ENCODE assay signal across 8 cellular contexts in the genomic region with DNA sequence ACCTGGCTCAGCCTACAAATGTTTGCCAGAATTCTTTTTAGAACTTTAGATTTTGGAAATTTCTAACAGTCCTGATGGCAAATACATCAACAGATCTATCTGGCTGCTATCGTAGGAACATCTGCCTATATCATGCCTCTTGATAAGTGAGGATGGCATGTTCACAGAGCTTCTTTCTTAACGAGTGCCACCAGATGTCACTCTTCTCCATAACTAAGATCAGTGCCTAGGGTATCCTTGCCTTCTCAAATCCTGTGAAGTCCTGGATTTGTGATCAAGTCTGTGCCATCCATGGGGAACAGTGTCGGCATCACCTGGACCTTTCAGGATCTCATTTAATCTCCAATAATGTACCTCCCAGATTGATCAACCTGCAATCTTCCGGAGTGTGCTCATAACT. TPM values are rescaled to one million over a fixed set of nuclear protein-coding genes. Genes with fewer than 3 reads are reported as not detected.
DNase-seq lines count a peak whose midpoint lies in the region; ATAC-seq and TF ChIP-seq lines count a peak whose summit lies in the region.

No MANE protein-coding gene starts in this region.

- DNase-seq in DMS53 treated with DMSO at 0.1 percent for 48 hours (lab: John Stamatoyannopoulos, UW; ENCODE audit: unreplicated experiment) (peak; percentile 83), activated B cell treated with CpG ODN at 0.5 μM for 24 hours (no peak), left colon (no peak), NCI-H2171 treated with DMSO at 0.1 percent for 48 hours (lab: John Stamatoyannopoulos, UW) (no peak)
- DNase-seq in activated T-helper 2 cell treated with anti-CD3 and anti-CD28 coated beads, Interferon-gamma antibody, Interleukin-2, Interleukin-4, amounts not matched to agents 10 μg/mL and 5 μg/mL and 100 μg/mL, durations not matched to agents 14 hours and 24 hours and 36 hours (ENCODE audit: low spot score): no peak
- DNase-seq in T-helper 2 cell treated with Interferon-gamma antibody and Interleukin-4, amounts not matched to agents 5 μg/mL and 100 μg/mL, for 36 hours (ENCODE audit: low spot score): no peak

- no peaks in the 10 kb centered on the region for H3K9me3 Mint-ChIP-seq in activated B cell treated with CpG ODN at 0.5 μM for 24 hours
- no peaks in the 10 kb centered on the region for H3K9me3 Mint-ChIP-seq in activated T-helper 2 cell treated with anti-CD3 and anti-CD28 coated beads, Interferon-gamma antibody, Interleukin-2, Interleukin-4, amounts not matched to agents 10 μg/mL and 5 μg/mL and 100 μg/mL, durations not matched to agents 14 hours and 24 hours and 36 hours
- no peaks in the 10 kb centered on the region for H3K9me3 Mint-ChIP-seq in T-helper 2 cell treated with Interferon-gamma antibody and Interleukin-4, amounts not matched to agents 5 μg/mL and 100 μg/mL, for 36 hours

- H3K4me1 Mint-ChIP-seq in activated B cell treated with CpG ODN at 0.5 μM for 24 hours: peaks cover 19% of the 10 kb centered on the region
- H3K4me1 Mint-ChIP-seq in activated T-helper 2 cell treated with anti-CD3 and anti-CD28 coated beads, Interferon-gamma antibody, Interleukin-2, Interleukin-4, amounts not matched to agents 10 μg/mL and 5 μg/mL and 100 μg/mL, durations not matched to agents 14 hours and 24 hours and 36 hours (ENCODE audit: low read depth): no peaks in the 10 kb centered on the region
- no peaks in the 10 kb centered on the region for H3K4me1 Mint-ChIP-seq in T-helper 2 cell treated with Interferon-gamma antibody and Interleukin-4, amounts not matched to agents 5 μg/mL and 100 μg/mL, for 36 hours (ENCODE audit: low read depth)

- H3K27ac Mint-ChIP-seq in activated B cell treated with CpG ODN at 0.5 μM for 24 hours: no peak overlapping the region
- H3K27ac Mint-ChIP-seq in activated T-helper 2 cell treated with anti-CD3 and anti-CD28 coated beads, Interferon-gamma antibody, Interleukin-2, Interleukin-4, amounts not matched to agents 10 μg/mL and 5 μg/mL and 100 μg/mL, durations not matched to agents 14 hours and 24 hours and 36 hours: no peak overlapping the region
- no peak overlapping the region for H3K27ac Mint-ChIP-seq in T-helper 2 cell treated with Interferon-gamma antibody and Interleukin-4, amounts not matched to agents 5 μg/mL and 100 μg/mL, for 36 hours

- H3K4me3 Mint-ChIP-seq in activated B cell treated with CpG ODN at 0.5 μM for 24 hours: no peak overlapping the region
- no peak overlapping the region for H3K4me3 Mint-ChIP-seq in activated T-helper 2 cell treated with anti-CD3 and anti-CD28 coated beads, Interferon-gamma antibody, Interleukin-2, Interleukin-4, amounts not matched to agents 10 μg/mL and 5 μg/mL and 100 μg/mL, durations not matched to agents 14 hours and 24 hours and 36 hours (ENCODE audit: low read depth)
- no peak overlapping the region for H3K4me3 Mint-ChIP-seq in T-helper 2 cell treated with Interferon-gamma antibody and Interleukin-4, amounts not matched to agents 5 μg/mL and 100 μg/mL, for 36 hours

- POLR2A ChIA-PET in activated B cell treated with CpG ODN at 0.5 μM for 24 hours (lab: Charles Lee): interaction anchor here (1.0 kb wide), 1 partner anchor 70 kb away, joined by 4 read pairs; no protein-coding TSS in a partner anchor

- intact Hi-C loops in activated B cell treated with CpG ODN at 0.5 μM for 24 hours (cut with micrococcal nuclease): loop anchor here (1.0 to 2.0 kb wide), 4 partner anchors 70 to 247 kb away; no protein-coding TSS in a partner anchor
- intact Hi-C loops in left colon (cut with DNase I, micrococcal nuclease): loop anchor here in 1 of 2 donors (10.0 kb wide), 1 partner anchor 247 kb away; a partner anchor contains a TSS
- intact Hi-C loops in activated T-helper 2 cell treated with anti-CD3 and anti-CD28 coated beads, Interferon-gamma antibody, Interleukin-2, Interleukin-4, amounts not matched to agents 10 μg/mL and 5 μg/mL and 100 μg/mL, durations not matched to agents 14 hours and 24 hours and 36 hours (cut with micrococcal nuclease): no loop called here

- no peaks in the 10 kb centered on the region for H3K27me3 Mint-ChIP-seq in activated B cell treated with CpG ODN at 0.5 μM for 24 hours
- H3K27me3 Mint-ChIP-seq in activated T-helper 2 cell treated with anti-CD3 and anti-CD28 coated beads, Interferon-gamma antibody, Interleukin-2, Interleukin-4, amounts not matched to agents 10 μg/mL and 5 μg/mL and 100 μg/mL, durations not matched to agents 14 hours and 24 hours and 36 hours (ENCODE audit: low read depth): peaks cover 1% of the 10 kb centered on the region
- H3K27me3 Mint-ChIP-seq in T-helper 2 cell treated with Interferon-gamma antibody and Interleukin-4, amounts not matched to agents 5 μg/mL and 100 μg/mL, for 36 hours (ENCODE audit: low read depth): no peaks in the 10 kb centered on the region

- CTCF ChIA-PET in activated B cell treated with CpG ODN at 0.5 μM for 24 hours (lab: Charles Lee): interaction anchor here (0.6 to 1.6 kb wide), 19 partner anchors 14 to 686 kb away, joined by 3 to 14 read pairs (median 3); no protein-coding TSS in a partner anchor

- H3K36me3 Mint-ChIP-seq in activated B cell treated with CpG ODN at 0.5 μM for 24 hours (ENCODE audit: low read depth): no peaks in the 10 kb centered on the region
- H3K36me3 Mint-ChIP-seq in activated T-helper 2 cell treated with anti-CD3 and anti-CD28 coated beads, Interferon-gamma antibody, Interleukin-2, Interleukin-4, amounts not matched to agents 10 μg/mL and 5 μg/mL and 100 μg/mL, durations not matched to agents 14 hours and 24 hours and 36 hours (ENCODE audit: low read depth): no peaks in the 10 kb centered on the region
- H3K36me3 Mint-ChIP-seq in T-helper 2 cell treated with Interferon-gamma antibody and Interleukin-4, amounts not matched to agents 5 μg/mL and 100 μg/mL, for 36 hours (ENCODE audit: low read depth): no peaks in the 10 kb centered on the region

- TF ChIP-seq CTCF in LNCAP (IDR thresholded peaks at IDR 0.05) (peak; percentile 51), activated B cell treated with CpG ODN at 0.5 μM for 24 hours (IDR thresholded peaks at IDR 0.05) (no peak)

- ATAC-seq in activated B cell treated with CpG ODN at 0.5 μM for 24 hours (ENCODE audit: low read depth) (peak; percentile 54), left colon (peak; percentile 68), HG03571 (IDR thresholded peaks at IDR 0.05; ENCODE audit: unreplicated experiment) (no peak)

RNA-seq across cellular contexts. Expression of a gene that starts 36.5 kb away (rescaled TPM):
- total RNA-seq in activated B cell treated with CpG ODN at 0.5 μM for 24 hours (0.20 TPM in 1 of 2 replicates, not detected in the other), left colon (under 1 TPM in 1 of 2 donors, not detected in 1; 0.27 TPM)
- not detected in 2 replicates for total RNA-seq in activated T-helper 2 cell treated with anti-CD3 and anti-CD28 coated beads, Interferon-gamma antibody, Interleukin-2, Interleukin-4, amounts not matched to agents 10 μg/mL and 5 μg/mL and 100 μg/mL, durations not matched to agents 14 hours and 24 hours and 36 hours

RNA-seq across cellular contexts. Expression of a gene that starts 58.1 kb away (rescaled TPM):
- total RNA-seq in activated B cell treated with CpG ODN at 0.5 μM for 24 hours: 111 and 138 TPM in 2 replicates
- total RNA-seq in left colon: 1 to 10 TPM in 1 of 2 donors, under 1 TPM in 1; 0.61 to 1.5 TPM
- not detected in 2 replicates for total RNA-seq in activated T-helper 2 cell treated with anti-CD3 and anti-CD28 coated beads, Interferon-gamma antibody, Interleukin-2, Interleukin-4, amounts not matched to agents 10 μg/mL and 5 μg/mL and 100 μg/mL, durations not matched to agents 14 hours and 24 hours and 36 hours

Comparison
In these comparisons a context has a peak if more than half of its experiments do, and no peak if none do; other contexts are left out.
1. RNA of a gene that starts 58.1 kb away (total RNA-seq): 111 to 138 TPM in activated B cell treated with CpG ODN at 0.5 μM for 24 hours; 0.61 to 1.5 TPM in left colon and not detected in activated T-helper 2 cell treated with anti-CD3 and anti-CD28 coated beads, Interferon-gamma antibody, Interleukin-2, Interleukin-4, amounts not matched to agents 10 μg/mL and 5 μg/mL and 100 μg/mL, durations not matched to agents 14 hours and 24 hours and 36 hours; every median in the first group is over 10 times any median in the second.